ENCODE assay signal across 26 cellular contexts in genomic region chr11:23063261-23063660, GRCh38.
"Had no signal": no experiment of that assay in that cellular context is flagged by ENCODE, and none has a peak within 500 bp of the region (broad histone marks: within the 10 kb centered on the region; RNA-seq: fewer than 3 reads in every experiment).

No MANE protein-coding gene starts in this region.

- H3K36me3 ChIP-seq: stomach, suprapubic skin, thoracic aorta, thyroid gland, tibial artery, tibial nerve, transverse colon, upper lobe of left lung, upper lobe of right lung, uterus, vagina had no signal

- H3K27me3 ChIP-seq: stomach, suprapubic skin, testis, thyroid gland, tibial artery, tibial nerve, transverse colon, upper lobe of left lung, upper lobe of right lung, uterus, vagina had no signal

- H3K4me3 ChIP-seq: stomach, suprapubic skin, testis, thoracic aorta, thyroid gland, tibial artery, tibial nerve, transverse colon, upper lobe of left lung, upper lobe of right lung, uterus, vagina had no signal

- DNase-seq: stimulated activated CD4-positive, alpha-beta T cell treated with anti-CD3 and anti-CD28 coated beads, Interleukin-2, amount 100 ng/mL, for 48 hours; stimulated activated CD4-positive, alpha-beta T cell treated with anti-CD3 and anti-CD28 coated beads, Interleukin-4, amount 100 ng/mL, for 1 hour; stimulated activated CD4-positive, alpha-beta T cell treated with anti-CD3 and anti-CD28 coated beads, Interleukin-4, amount 100 ng/mL, for 24 hours; stimulated activated CD4-positive, alpha-beta T cell treated with anti-CD3 and anti-CD28 coated beads, Interleukin-4, amount 100 ng/mL, for 4 hours; stimulated activated CD8-positive, alpha-beta memory T cell treated with anti-CD3 and anti-CD28 coated beads, Interleukin-4, amount 100 ng/mL, for 48 hours; stimulated activated naive B cell treated with anti-CD40 and anti-IgM and Interleukin-4, amounts not matched to agents 10 μg/mL and 1 μg/mL and 100 μg/mL, for 72 hours; stimulated activated naive CD4-positive, alpha-beta T cell; stimulated activated naive CD4-positive, alpha-beta T cell treated with Interleukin-2 at 50 U/mL for 16 hours; stimulated activated naive CD8-positive, alpha-beta T cell treated with anti-CD3 and anti-CD28 coated beads, Interleukin-15, amount 100 ng/mL, for 72 hours; stimulated activated naive CD8-positive, alpha-beta T cell treated with anti-CD3 and anti-CD28 coated beads, Interleukin-15, Interleukin-2, amounts not matched to agents 100 U/mL and 50 U/mL, for 24 hours; stomach; substantia nigra; testis; thyroid gland; tibial artery; transverse colon; trophoblast cell; upper lobe of left lung; upper lobe of right lung; uterus had no signal

- H3K27ac ChIP-seq: stomach, suprapubic skin, testis, thoracic aorta, thyroid gland, tibial artery, tibial nerve, transverse colon, upper lobe of left lung, upper lobe of right lung, uterus, vagina had no signal

- H3K4me1 ChIP-seq: stomach, suprapubic skin, testis, thyroid gland, tibial nerve, transverse colon, upper lobe of left lung, upper lobe of right lung, uterus, vagina had no signal

- ATAC-seq: stimulated activated effector memory CD8-positive, alpha-beta T cell treated with anti-CD3 and anti-CD28 coated beads, Interleukin-12 subunit alpha, Interleukin-12 subunit beta, amount 100 ng/mL, for 72 hours; stimulated activated memory B cell treated with anti-CD40 and anti-IgM and Interleukin-4, amounts not matched to agents 10 μg/mL and 1 μg/mL and 100 μg/mL, for 72 hours; stimulated activated naive B cell treated with anti-CD40 and anti-IgM and Interleukin-4, amounts not matched to agents 10 μg/mL and 1 μg/mL and 100 μg/mL, for 72 hours; stimulated activated naive CD8-positive, alpha-beta T cell treated with anti-CD3 and anti-CD28 coated beads, Interleukin-15, amount 100 ng/mL, for 72 hours; stimulated activated naive CD8-positive, alpha-beta T cell treated with anti-CD3 and anti-CD28 coated beads, Interleukin-15, Interleukin-2, amounts not matched to agents 100 U/mL and 50 U/mL, for 24 hours; upper lobe of right lung had no signal

- H3K9me3 ChIP-seq: stomach, suprapubic skin, testis, thoracic aorta, thyroid gland, tibial artery, tibial nerve, transverse colon, upper lobe of left lung, upper lobe of right lung, uterus, vagina had no signal
